In genomic region chr2:169131587-169132512, GRCh38 we compare ENCODE assay signal across 8 cellular contexts.
DNase-seq lines count a peak whose midpoint lies in the region; ATAC-seq and TF ChIP-seq lines count a peak whose summit lies in the region.

No MANE protein-coding gene starts in this region.

- peak; percentile 76 for ATAC-seq in HG02798 (IDR thresholded peaks at IDR 0.05; ENCODE audit: poor library complexity, unreplicated experiment)

- no peaks in the 10 kb centered on the region for H3K9me3 Mint-ChIP-seq in brain

- H3K4me3 ChIP-seq in AG04450 (ENCODE audit: low read depth, low read length) = no peak overlapping the region
- no peak overlapping the region for H3K4me3 ChIP-seq in kidney epithelial cell (ENCODE audit: low read depth, low read length)
- H3K4me3 ChIP-seq in tibial nerve = no peak overlapping the region

- no peak overlapping the region for H3K4me3 Mint-ChIP-seq in brain

- H3K4me1 Mint-ChIP-seq in brain = no peaks in the 10 kb centered on the region

- H3K27me3 ChIP-seq in AG04450 (ENCODE audit: control insufficient read depth, insufficient read depth, low read length) = no peaks in the 10 kb centered on the region
- H3K27me3 ChIP-seq in kidney epithelial cell (ENCODE audit: control insufficient read depth, insufficient read depth, low read length) = no peaks in the 10 kb centered on the region
- no peaks in the 10 kb centered on the region for H3K27me3 ChIP-seq in tibial nerve

- CTCF ChIA-PET in AG04450 (lab: Charles Lee) = interaction anchor here (0.7 to 2.9 kb wide), 27 partner anchors 9 to 1020 kb away, joined by 3 to 61 read pairs (median 4); no protein-coding TSS in a partner anchor

- no peak overlapping the region for H3K27ac ChIP-seq in AG04450 (ENCODE audit: low read depth, low read length)
- no peak overlapping the region for H3K27ac ChIP-seq in tibial nerve

- H3K4me1 ChIP-seq in tibial nerve = no peaks in the 10 kb centered on the region

- WGBS in tibial nerve, 2 donors = 29 to 30% methylated on average over 9 of the region's 9 CpGs

- H3K36me3 ChIP-seq in kidney epithelial cell (ENCODE audit: control insufficient read depth, insufficient read depth, low read length) (no peaks in the 10 kb centered on the region), tibial nerve (no peaks in the 10 kb centered on the region)

- POLR2A ChIA-PET in AG04450 (lab: Yijun Ruan, JAX) = no interaction called here

- no peaks in the 10 kb centered on the region for H3K36me3 Mint-ChIP-seq in brain

- H3K9me3 ChIP-seq in AG04450 (ENCODE audit: control insufficient read depth, insufficient read depth, low read length) (no peaks in the 10 kb centered on the region), tibial nerve (no peaks in the 10 kb centered on the region)

- TF ChIP-seq CTCF in AG04450 (IDR thresholded peaks at IDR 0.05; ENCODE audit: low read depth, low read length) (peak; percentile 79), GM12873 (IDR thresholded peaks at IDR 0.05; ENCODE audit: insufficient read depth, low read depth, low read length, missing control alignments) (peak; percentile 74), brain (conservative IDR thresholded peaks at IDR 0.05) (peak; percentile 72 to 86), kidney epithelial cell (IDR thresholded peaks at IDR 0.05; ENCODE audit: insufficient read depth, low read length, poor library complexity, severe bottlenecking) (peak; percentile 71), tibial nerve (IDR thresholded peaks at IDR 0.05) (peak; percentile 63 to 82 (median 74))

- no peak for DNase-seq in AG04450 (ENCODE audit: low read depth, low spot score)
- DNase-seq in NCI-H226 = peak; percentile 32
- no peak for DNase-seq in kidney epithelial cell (ENCODE audit: low read depth)
- DNase-seq in tibial nerve (ENCODE audit: low spot score in 2 of 2) = no peak
- DNase-seq in occipital lobe (lab: John Stamatoyannopoulos, UW) = no peak

- peaks cover 4% of the 10 kb centered on the region for H3K27me3 Mint-ChIP-seq in brain

- TF ChIP-seq POLR2A in tibial nerve (IDR thresholded peaks at IDR 0.05) = no peak

- TF ChIP-seq EP300 in tibial nerve (IDR thresholded peaks at IDR 0.05) = no peak

- no peak overlapping the region for H3K27ac Mint-ChIP-seq in brain
